In genomic region chr2:10868465-10869314, GRCh38 we compare ENCODE assay signal across 18 cellular contexts. TPM values are rescaled to one million over a fixed set of nuclear protein-coding genes. Genes with fewer than 3 reads are reported as not detected.
DNase-seq lines count a peak whose midpoint lies in the region; ATAC-seq and TF ChIP-seq lines count a peak whose summit lies in the region.
"Had no signal": no experiment of that assay in that cellular context is flagged by ENCODE, and none has a peak within 500 bp of the region (broad histone marks: within the 10 kb centered on the region; RNA-seq: fewer than 3 reads in every experiment).

No MANE protein-coding gene starts in this region.

- no peaks in the 10 kb centered on the region; the same call in 1 of the 2 replicates for H3K27me3 ChIP-seq in GM23248 (replicated peaks; ENCODE audit: insufficient read depth)
- H3K27me3 ChIP-seq in skeletal muscle tissue (ENCODE audit: control insufficient read depth in 3 of 3, insufficient read depth in 3 of 3, low read length in 3 of 3), result no peaks in the 10 kb centered on the region
- H3K27me3 ChIP-seq: testis had no signal

- H3K79me2 ChIP-seq in GM23248 (ENCODE audit: insufficient read depth), result no peaks in the 10 kb centered on the region

- intact Hi-C loops in Right ventricle myocardium superior (cut with DNase I), result no loop called here

- H3K36me3 ChIP-seq in GM23248 (ENCODE audit: low read depth) (no peaks in the 10 kb centered on the region), skeletal muscle tissue (ENCODE audit: control insufficient read depth in 3 of 3, insufficient read depth in 3 of 3, low read length in 3 of 3) (no peaks in the 10 kb centered on the region)

- H3K9ac ChIP-seq in GM23248 (peak overlapping the region; percentile 45; the same call in 1 of the 2 replicates), skeletal muscle tissue (ENCODE audit: low read depth in 1 of 3, low read length in 3 of 3) (peak overlapping the region in 1 of 3 donors; percentile 51)

- H3K4me1 ChIP-seq in GM23248 (ENCODE audit: insufficient read depth) (peaks cover 30% of the 10 kb centered on the region), skeletal muscle tissue (ENCODE audit: control insufficient read depth in 3 of 3, insufficient read depth in 3 of 3, low read length in 3 of 3) (peaks cover 22 to 62% (median 43%) of the 10 kb centered on the region in 3 donors)
- H3K4me1 ChIP-seq: testis had no signal

- H3K4me2 ChIP-seq in GM23248 (ENCODE audit: unreplicated experiment), result peak overlapping the region; percentile 51
- H3K4me2 ChIP-seq: smooth muscle cell had no signal

- H3K9me2 ChIP-seq in GM23248 (ENCODE audit: insufficient read depth), result no peaks in the 10 kb centered on the region

- peak; percentile 87 for DNase-seq in GM23248
- DNase-seq in Right ventricle myocardium superior, result peak; percentile 69
- DNase-seq in stimulated activated CD4-positive, alpha-beta T cell treated with anti-CD3 and anti-CD28 coated beads, Interleukin-4, amount 100 ng/mL, for 1 hour, result no peak
- DNase-seq: activated CD4-positive, alpha-beta T cell treated with anti-CD3 and anti-CD28 coated beads, Interleukin-2, amount 10 ng/mL, durations not matched to agents 24 days and 14 days; Calu3; left colon; NCI-H2171 treated with DMSO at 0.1 percent for 48 hours; testis had no signal

- H3K9me3 ChIP-seq in GM23248 (ENCODE audit: low read depth), result peaks cover 3% of the 10 kb centered on the region
- H3K9me3 ChIP-seq in skeletal muscle tissue (ENCODE audit: control insufficient read depth in 3 of 3, low read length in 3 of 3), result no peaks in the 10 kb centered on the region
- H3K9me3 ChIP-seq: testis had no signal

- H2AFZ ChIP-seq in GM23248, result 0 out of 2 replicates have a peak overlapping the region, but pooled peaks have one; percentile 48

- H3F3A ChIP-seq in GM23248 (ENCODE audit: insufficient read depth), result peaks cover 8% of the 10 kb centered on the region; the same call in 1 of the 2 replicates

- 48% methylated on average over 14 to 15 of the region's 15 CpGs for WGBS in GM23248 (ENCODE audit: low coverage in 1 of 2, low lambda C conversion rate in 2 of 2, missing lambda C conversion rate in 2 of 2), 2 experiments

- H4K20me1 ChIP-seq in GM23248 (ENCODE audit: insufficient read depth), result no peaks in the 10 kb centered on the region

- ATAC-seq in SK-N-SH treated with all-trans-retinoic acid at 6 μM for 48 hours (peak; percentile 87), Right ventricle myocardium superior (ENCODE audit: poor library complexity) (peak; percentile 76), GM21526 (IDR thresholded peaks at IDR 0.05; ENCODE audit: low FRiP score, unreplicated experiment) (no peak), HG03460 (IDR thresholded peaks at IDR 0.05; ENCODE audit: unreplicated experiment) (no peak), HG02588 (IDR thresholded peaks at IDR 0.05; ENCODE audit: unreplicated experiment) (no peak)
- ATAC-seq: activated T-helper 17 cell treated with anti-CD3 and anti-CD28 coated beads, Interleukin-2, amount 50 U/mL, for 72 hours; left colon had no signal

- H3K27ac ChIP-seq in GM23248 (peak overlapping the region; percentile 30), skeletal muscle tissue (ENCODE audit: low read depth, low read length) (peak overlapping the region; percentile 60)
- H3K27ac ChIP-seq: HL-60, testis had no signal

- in situ Hi-C loops in GM23248 (cut with MboI), result no loop called here

- no peak overlapping the region for H3K4me3 ChIP-seq in GM23248
- peak overlapping the region in 2 of 3 donors; percentile 24 for H3K4me3 ChIP-seq in skeletal muscle tissue (ENCODE audit: low read length in 3 of 3)
- H3K4me3 ChIP-seq: smooth muscle cell, testis had no signal

TF ChIP-seq in SK-N-SH treated with all-trans-retinoic acid at 6 μM for 48 hours, 23 proteins besides CTCF, POLR2A, EP300 and RAD21:
- TF ChIP-seq PPARA (CRISPR knock-in tag; IDR thresholded peaks at IDR 0.05; ENCODE audit: borderline replicate concordance) (no peak), ISL1 (CRISPR knock-in tag; IDR thresholded peaks at IDR 0.05) (peak; percentile 46), CSDC2 (CRISPR knock-in tag; IDR thresholded peaks at IDR 0.05) (no peak), BACH2 (CRISPR knock-in tag; IDR thresholded peaks at IDR 0.05; ENCODE audit: borderline replicate concordance) (no peak), ARNTL (CRISPR knock-in tag; IDR thresholded peaks at IDR 0.05; ENCODE audit: borderline replicate concordance, low read depth) (no peak), TSHZ2 (CRISPR knock-in tag; IDR thresholded peaks at IDR 0.05) (no peak), ZFP30 (CRISPR knock-in tag; IDR thresholded peaks at IDR 0.05) (no peak), OSR1 (CRISPR knock-in tag; IDR thresholded peaks at IDR 0.05) (no peak), ESRRG (CRISPR knock-in tag; IDR thresholded peaks at IDR 0.05) (no peak), CSRNP3 (CRISPR knock-in tag; IDR thresholded peaks at IDR 0.05) (no peak), ZFP3 (CRISPR knock-in tag; IDR thresholded peaks at IDR 0.05) (peak; percentile 95), CREB5 (CRISPR knock-in tag; IDR thresholded peaks at IDR 0.05; ENCODE audit: low read depth) (no peak), PATZ1 (CRISPR knock-in tag; IDR thresholded peaks at IDR 0.05; ENCODE audit: borderline replicate concordance) (no peak)

RNA-seq across cellular contexts. Expression of gene KCNF1, which starts 43.0 kb away (rescaled TPM):
- total RNA-seq in GM23248 (2014; rRNA removed; shearing (Covaris generic)), result 0.97 TPM in 1 of 2 replicates, not detected in the other
- 0.10 TPM in 2 replicates for polyA plus RNA-seq in GM23248 (2016; fragmentation: Nextera tagmentation; extraction: Ambion mirVana)
- not detected for total RNA-seq in Right ventricle myocardium superior
- total RNA-seq in skeletal muscle tissue, result 1.6 TPM
- total RNA-seq: activated CD4-positive, alpha-beta T cell treated with anti-CD3 and anti-CD28 coated beads, Interleukin-2, amount 10 ng/mL, durations not matched to agents 24 days and 14 days; activated T-helper 17 cell treated with anti-CD3 and anti-CD28 coated beads, Interleukin-2, amount 50 U/mL, for 72 hours; Calu3; natural killer cell treated with Interleukin-12 subunit alpha and Interleukin-12 subunit beta and Interleukin-15 and Interleukin-18, amount 100 ng/mL, for 72 hours; smooth muscle cell; T-helper 1 cell treated with Interleukin-12 subunit alpha and Interleukin-12 subunit beta and Interleukin-4 antibody, amounts not matched to agents 30 ng/mL and 1 ng/mL, for 36 hours had no signal

RNA-seq across cellular contexts. Expression of gene PDIA6, which starts 56.1 kb away (rescaled TPM):
- total RNA-seq in GM23248 (2014; rRNA removed; shearing (Covaris generic)), result 363 and 367 TPM in 2 replicates
- 502 and 516 TPM in 2 replicates for polyA plus RNA-seq in GM23248 (2016; fragmentation: Nextera tagmentation; extraction: Ambion mirVana)
- total RNA-seq in Right ventricle myocardium superior, result 111 TPM
- total RNA-seq in skeletal muscle tissue, result 138 TPM

Comparison
In these comparisons a context has a peak if more than half of its experiments do, and no peak if none do; other contexts are left out.
1. ATAC-seq: peak in SK-N-SH treated with all-trans-retinoic acid at 6 μM for 48 hours (single experiment) and Right ventricle myocardium superior (single experiment); none in GM21526 (single experiment), HG03460 (single experiment) and HG02588 (single experiment).